1 cellular context compared by ENCODE assay signal in the genomic region with DNA sequence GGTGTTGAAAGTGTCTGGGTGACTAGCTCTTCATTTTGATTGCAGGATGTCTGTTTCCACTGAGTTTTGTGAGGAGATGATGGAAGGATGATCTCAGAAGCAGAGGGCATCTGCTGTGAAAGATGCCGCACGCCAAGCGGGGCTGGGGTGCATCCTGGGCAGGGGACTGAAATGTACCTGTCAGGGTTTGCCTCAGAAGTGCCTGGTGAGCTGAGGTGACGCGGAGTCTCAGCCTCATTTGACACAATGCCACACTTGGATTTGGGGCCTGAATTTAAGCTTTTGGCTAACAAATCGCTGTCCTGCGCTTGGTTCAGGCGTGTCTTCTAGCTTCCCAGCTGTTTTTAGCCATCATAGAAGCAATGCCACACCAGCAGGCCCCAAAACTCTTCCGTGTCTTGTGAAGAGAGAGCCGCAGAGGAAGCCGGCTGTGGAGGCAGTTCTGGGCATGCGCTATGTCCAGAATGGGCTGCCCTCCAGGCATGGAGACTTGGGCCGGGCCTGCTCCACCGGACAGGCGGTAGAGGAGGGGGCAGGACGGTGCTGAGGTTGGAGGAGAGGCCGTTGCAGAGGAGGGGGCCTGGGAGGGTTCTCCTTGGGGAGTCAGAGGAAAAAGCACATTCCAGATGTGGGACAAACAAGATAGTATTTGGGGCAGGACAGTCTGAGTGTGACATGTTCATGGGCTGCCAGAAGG.
TF ChIP-seq lines count a peak whose summit lies in the region.

No MANE protein-coding gene starts in this region.

TF ChIP-seq in K562, 482 proteins besides CTCF, POLR2A, EP300 and RAD21:
- TF ChIP-seq POLR2G (IDR thresholded peaks at IDR 0.05; ENCODE audit: low read depth, low read length) (peak; percentile 32; the same call in 1 of the 2 replicates), PCBP2 (IDR thresholded peaks at IDR 0.05; ENCODE audit: low read depth, low read length, poor library complexity, severe bottlenecking) (no peak), SRF (CRISPR knock-in tag; IDR thresholded peaks at IDR 0.05) (no peak), HNRNPK (IDR thresholded peaks at IDR 0.05; ENCODE audit: low read depth, low read length, poor library complexity, severe bottlenecking) (no peak), POLR3A (IDR thresholded peaks at IDR 0.05; ENCODE audit: borderline replicate concordance, extremely low read depth, insufficient read depth, insufficient read length) (no peak), ZNF12 (CRISPR knock-in tag; IDR thresholded peaks at IDR 0.05) (no peak), SIX5 (IDR thresholded peaks at IDR 0.05; ENCODE audit: borderline replicate concordance in 1 of 2, insufficient read depth in 1 of 2, low read depth in 1 of 2, low read length in 2 of 2) (no peak)
- TF ChIP-seq, protein P1, sequence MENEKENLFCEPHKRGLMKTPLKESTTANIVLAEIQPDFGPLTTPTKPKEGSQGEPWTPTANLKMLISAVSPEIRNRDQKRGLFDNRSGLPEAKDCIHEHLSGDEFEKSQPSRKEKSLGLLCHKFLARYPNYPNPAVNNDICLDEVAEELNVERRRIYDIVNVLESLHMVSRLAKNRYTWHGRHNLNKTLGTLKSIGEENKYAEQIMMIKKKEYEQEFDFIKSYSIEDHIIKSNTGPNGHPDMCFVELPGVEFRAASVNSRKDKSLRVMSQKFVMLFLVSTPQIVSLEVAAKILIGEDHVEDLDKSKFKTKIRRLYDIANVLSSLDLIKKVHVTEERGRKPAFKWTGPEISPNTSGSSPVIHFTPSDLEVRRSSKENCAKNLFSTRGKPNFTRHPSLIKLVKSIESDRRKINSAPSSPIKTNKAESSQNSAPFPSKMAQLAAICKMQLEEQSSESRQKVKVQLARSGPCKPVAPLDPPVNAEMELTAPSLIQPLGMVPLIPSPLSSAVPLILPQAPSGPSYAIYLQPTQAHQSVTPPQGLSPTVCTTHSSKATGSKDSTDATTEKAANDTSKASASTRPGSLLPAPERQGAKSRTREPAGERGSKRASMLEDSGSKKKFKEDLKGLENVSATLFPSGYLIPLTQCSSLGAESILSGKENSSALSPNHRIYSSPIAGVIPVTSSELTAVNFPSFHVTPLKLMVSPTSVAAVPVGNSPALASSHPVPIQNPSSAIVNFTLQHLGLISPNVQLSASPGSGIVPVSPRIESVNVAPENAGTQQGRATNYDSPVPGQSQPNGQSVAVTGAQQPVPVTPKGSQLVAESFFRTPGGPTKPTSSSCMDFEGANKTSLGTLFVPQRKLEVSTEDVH (IDR thresholded peaks at IDR 0.05; ENCODE audit: low read depth, partially characterized antibody) = peak; percentile 40
